11 cellular contexts compared by ENCODE assay signal in the genomic region with DNA sequence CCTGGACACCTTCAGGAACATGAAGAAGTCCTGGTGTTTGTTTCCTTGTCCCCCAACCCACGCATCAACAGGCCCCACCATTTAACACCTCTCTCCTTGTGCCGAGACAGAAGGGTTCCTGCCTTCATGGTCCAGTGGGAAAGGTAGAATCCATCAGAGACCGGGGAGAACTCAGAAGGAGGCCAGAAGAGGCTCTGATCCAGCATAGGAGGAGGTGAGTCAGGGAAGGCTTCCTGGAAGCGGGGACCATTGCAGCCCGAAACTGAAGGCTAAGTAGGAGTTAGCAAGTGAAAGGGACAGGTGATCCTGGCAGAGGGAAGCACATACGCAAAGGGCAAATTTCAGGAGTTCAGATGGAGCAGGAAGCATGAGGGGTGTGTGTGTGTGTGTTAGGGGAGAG. TPM values are rescaled to one million over a fixed set of nuclear protein-coding genes. Genes with fewer than 3 reads are reported as not detected.
A peak's percentile ranks its signal among the peaks of the same experiment; 100 is the strongest.
DNase-seq lines count a peak whose midpoint lies in the region; ATAC-seq, FAIRE-seq and TF ChIP-seq lines count a peak whose summit lies in the region.
"Had no signal": no experiment of that assay in that cellular context is flagged by ENCODE, and none has a peak within 500 bp of the region (broad histone marks: within the 10 kb centered on the region; RNA-seq: fewer than 3 reads in every experiment).

No MANE protein-coding gene starts in this region.

- H3K27ac ChIP-seq in KOPT-K1 (ENCODE audit: low read depth, low read length, poor library complexity, severe bottlenecking) (peak overlapping the region; percentile 80), K562 (ENCODE audit: extremely low read depth, low read depth, low read length) (no peak overlapping the region; the same call in 2 of the 3 replicates), spleen (peak overlapping the region; percentile 71 to 94 (median 86))
- H3K27ac ChIP-seq: A549, ascending aorta had no signal

- no peak for TF ChIP-seq RAD21 in K562 (CRISPR knock-in tag; conservative IDR thresholded peaks at IDR 0.05 in 1 of 2, IDR thresholded peaks at IDR 0.05 in 1 of 2)

- H3K9me1 ChIP-seq in K562 (ENCODE audit: control insufficient read depth, insufficient read depth, low read length), result no peaks in the 10 kb centered on the region

- ATAC-seq in K562 (no peak), HG02885 (IDR thresholded peaks at IDR 0.05; ENCODE audit: poor library complexity, unreplicated experiment) (no peak), GM21786 (IDR thresholded peaks at IDR 0.05; ENCODE audit: unreplicated experiment) (no peak)
- ATAC-seq: A549 had no signal

- H3K79me2 ChIP-seq in K562 (ENCODE audit: control insufficient read depth, insufficient read depth, low read length), result peaks cover 17% of the 10 kb centered on the region

- peak; percentile 30 for DNase-seq in activated CD4-positive, alpha-beta T cell treated with anti-CD3 and anti-CD28 coated beads for 48 hours
- DNase-seq in activated CD4-positive, alpha-beta T cell treated with anti-CD3 and anti-CD28 coated beads for 4 hours, result no peak
- DNase-seq in K562 (ENCODE audit: extremely low read depth in 1 of 4, low spot score in 3 of 4) (no peak), spleen (no peak), NCI-H526 treated with DMSO at 0.1 percent for 48 hours (lab: John Stamatoyannopoulos, UW) (no peak)
- DNase-seq: midbrain had no signal

- CTCF ChIA-PET in K562 (lab: Yijun Ruan, JAX; ENCODE audit: low intra/inter-chr PET ratio), result no interaction called here

- no peak for TF ChIP-seq EP300 in K562 (IDR thresholded peaks at IDR 0.05; ENCODE audit: low read length)

- TF ChIP-seq POLR2A in K562 (conservative IDR thresholded peaks at IDR 0.05) (no peak), spleen (IDR thresholded peaks at IDR 0.05) (no peak)

- FAIRE-seq in K562 (lab: Jason Lieb, UNC), result no peak
- FAIRE-seq: A549 had no signal

- H3K9ac ChIP-seq in K562 (ENCODE audit: insufficient read depth in 1 of 2, low read depth in 2 of 2, low read length in 2 of 2), result peak overlapping the region in 1 of 2 experiments; percentile 78; a peak in 1 of 4 replicates

- in situ Hi-C loops in K562 (cut with MboI), result no loop called here

- H3K27me3 ChIP-seq in K562 (ENCODE audit: control insufficient read depth in 2 of 2, insufficient read depth in 2 of 2, low read length in 2 of 2) (no peaks in the 10 kb centered on the region), spleen (replicated peaks in 1 of 7) (no peaks in the 10 kb centered on the region)
- H3K27me3 ChIP-seq: ascending aorta had no signal

- H2AFZ ChIP-seq in K562 (ENCODE audit: low read depth, low read length), result no peak overlapping the region; the same call in 1 of the 2 replicates

- H3K4me3 ChIP-seq in K562, result no peak overlapping the region
- H3K4me3 ChIP-seq in spleen, result peak overlapping the region; percentile 16 to 75 (median 47)
- H3K4me3 ChIP-seq: A549, ascending aorta had no signal

- H4K20me1 ChIP-seq in K562 (replicated peaks; ENCODE audit: control insufficient read depth, insufficient read depth, low read length), result no peaks in the 10 kb centered on the region

- intact Hi-C loops in K562 (cut with micrococcal nuclease) (no loop called here), spleen (cut with DNase I; ENCODE audit: low total_unique reads) (loop anchor here (10.0 kb wide), 1 partner anchor 64 kb away; a partner anchor contains a TSS)

- H3K9me3 ChIP-seq in KOPT-K1 (ENCODE audit: insufficient read depth, low read length, poor library complexity, severe bottlenecking) (no peaks in the 10 kb centered on the region), K562 (replicated peaks; ENCODE audit: control insufficient read depth, insufficient read depth, low read depth, low read length) (no peaks in the 10 kb centered on the region), spleen (no peaks in the 10 kb centered on the region)
- H3K9me3 ChIP-seq: A549, ascending aorta had no signal

- no TSS peak for BruUV-seq in K562 (replicated peaks; lab: Mats Ljungman, UMichigan)

- H3K36me3 ChIP-seq in KOPT-K1 (ENCODE audit: insufficient read depth, low read length) (peaks cover 24% of the 10 kb centered on the region; the same call in 1 of the 2 replicates), K562 (ENCODE audit: control insufficient read depth, insufficient read depth, low read length) (no peaks in the 10 kb centered on the region), spleen (peaks cover 0 to 28% (median 14%) of the 10 kb centered on the region in 6 donors)
- H3K36me3 ChIP-seq: ascending aorta had no signal

- TF ChIP-seq CTCF in K562 (IDR thresholded peaks at IDR 0.05 in 2 of 3, conservative IDR thresholded peaks at IDR 0.05 in 1 of 3; ENCODE audit: insufficient read depth in 2 of 3, low read depth in 1 of 3, low read length in 3 of 3) (no peak), spleen (IDR thresholded peaks at IDR 0.05 in 8 of 11, conservative IDR thresholded peaks at IDR 0.05 in 3 of 11) (no peak)

- peaks cover 8 to 31% of the 10 kb centered on the region in 2 experiments; a peak in 4 of 5 replicates for H3K4me1 ChIP-seq in K562 (replicated peaks in 1 of 2; ENCODE audit: control insufficient read depth in 2 of 2, insufficient read depth in 2 of 2, low read length in 2 of 2)
- H3K4me1 ChIP-seq in spleen, result peaks cover 9 to 70% (median 41%) of the 10 kb centered on the region in 6 donors
- H3K4me1 ChIP-seq: ascending aorta had no signal

- WGBS in K562 (ENCODE audit: insufficient coverage, low coverage, missing lambda C conversion rate), result 60% methylated on average over 5 of the region's 6 CpGs
- 38 to 55% (median 41%) methylated on average over 6 of the region's 6 CpGs for WGBS in spleen, 5 donors

- H3K4me2 ChIP-seq in K562 (ENCODE audit: insufficient read depth, low read length), result no peak overlapping the region
- H3K4me2 ChIP-seq: A549 had no signal

- POLR2A ChIA-PET in K562 (lab: Yijun Ruan, JAX), result interaction anchor here (0.6 kb wide), 1 partner anchor 11 kb away, joined by 4 read pairs; no protein-coding TSS in a partner anchor

RNA-seq across cellular contexts. Expression of a gene that starts 0.5 kb away (rescaled TPM):
- total RNA-seq in K562 (2011; cell fraction: chromatin; rRNA removed; ENCODE audit: low replicate concordance), result 3.1 and 13.6 TPM in 2 replicates
- total RNA-seq in K562 (2011; cell fraction: nucleolus; rRNA removed), result 13.3 and 15.5 TPM in 2 replicates
- total RNA-seq in K562 (2011; cell fraction: nucleoplasm; rRNA removed), result 8.9 and 10.7 TPM in 2 replicates
- total RNA-seq in K562 (2014; rRNA removed) (28.6 and 33.1 TPM in 2 replicates), K562 (2014; rRNA removed; fragmentation: Illumina TruSeq; extraction: Trizol) (12.0 and 21.3 TPM in 2 replicates), K562 (2015; rRNA removed; fragmentation: Illumina TruSeq; extraction: Trizol) (27.8 TPM in 2 replicates), K562 (2021) (39.5 and 42.2 TPM in 2 replicates), spleen (100 to 1,000 TPM in 5 of 7 donors, 10 to 100 TPM in 2; 69.3 to 180 (median 107) TPM)
- polyA plus RNA-seq in K562 (2011; rRNA removed) (24.2 and 25.2 TPM in 2 replicates), K562 (2014; fragmentation: Illumina TruSeq; extraction: Trizol) (21.4 and 22.2 TPM in 2 replicates), K562 (2014; fragmentation: Nextera tagmentation; extraction: Ambion mirVana) (10 to 100 TPM in 1 of 2 experiments, 1 to 10 TPM in 1; 6.5 to 10.8 TPM), K562 (2014; rRNA removed) (29.7 and 31.1 TPM in 2 replicates), spleen (100 to 1,000 TPM; 111 to 119 (median 112) TPM)
- 24.7 and 48.2 TPM in 2 replicates for polyA plus RNA-seq in K562 (2011; cell fraction: cytosol; rRNA removed)
- 13.6 and 14.4 TPM in 2 replicates for polyA plus RNA-seq in K562 (2011; cell fraction: nucleus; rRNA removed)
- polyA plus RNA-seq in K562 (2012), result 15.9 and 42.8 TPM in 2 replicates
- polyA minus RNA-seq in K562 (2011; rRNA and poly(A)+ RNA removed), result 8.3 and 11.0 TPM in 2 replicates
- 18.0 and 18.9 TPM in 2 replicates for polyA minus RNA-seq in K562 (2011; cell fraction: cytosol; rRNA and poly(A)+ RNA removed)
- 4.7 and 5.1 TPM in 2 replicates for polyA minus RNA-seq in K562 (2011; cell fraction: nucleus; rRNA and poly(A)+ RNA removed)

RNA-seq across cellular contexts. Expression of a gene that starts 5.6 kb away (rescaled TPM):
- 30.5 and 66.0 TPM in 2 replicates for total RNA-seq in K562 (2011; cell fraction: chromatin; rRNA removed; ENCODE audit: low replicate concordance)
- 39.2 and 46.7 TPM in 2 replicates for total RNA-seq in K562 (2011; cell fraction: nucleolus; rRNA removed)
- total RNA-seq in K562 (2011; cell fraction: nucleoplasm; rRNA removed), result 28.3 and 42.4 TPM in 2 replicates
- total RNA-seq in K562 (2014; rRNA removed) (30.1 and 45.1 TPM in 2 replicates), K562 (2014; rRNA removed; fragmentation: Illumina TruSeq; extraction: Trizol) (2.3 and 2.8 TPM in 2 replicates), K562 (2015; rRNA removed; fragmentation: Illumina TruSeq; extraction: Trizol) (7.0 and 9.3 TPM in 2 replicates), K562 (2021) (112 and 113 TPM in 2 replicates), spleen (10 to 100 TPM; 33.1 to 45.1 (median 40.3) TPM)
- polyA plus RNA-seq in K562 (2011; rRNA removed) (2.4 and 4.9 TPM in 2 replicates), K562 (2014; fragmentation: Illumina TruSeq; extraction: Trizol) (9.3 and 36.7 TPM in 2 replicates), K562 (2014; fragmentation: Nextera tagmentation; extraction: Ambion mirVana) (under 1 TPM; 0.06 to 0.08 TPM), K562 (2014; rRNA removed) (24.6 and 29.2 TPM in 2 replicates), spleen (10 to 100 TPM in 1 of 3 donors, 1 to 10 TPM in 2; 4.8 to 18.8 (median 5.8) TPM)
- polyA plus RNA-seq in K562 (2011; cell fraction: cytosol; rRNA removed), result 3.4 and 9.5 TPM in 2 replicates
- polyA plus RNA-seq in K562 (2011; cell fraction: nucleus; rRNA removed), result 22.5 and 41.1 TPM in 2 replicates
- 39.6 and 39.8 TPM in 2 replicates for polyA plus RNA-seq in K562 (2012)
- polyA minus RNA-seq in K562 (2011; rRNA and poly(A)+ RNA removed), result 5.8 and 8.6 TPM in 2 replicates
- polyA minus RNA-seq in K562 (2011; cell fraction: cytosol; rRNA and poly(A)+ RNA removed), result 41.5 and 55.1 TPM in 2 replicates
- polyA minus RNA-seq in K562 (2011; cell fraction: nucleus; rRNA and poly(A)+ RNA removed), result 14.7 and 15.3 TPM in 2 replicates

RNA-seq across cellular contexts. Expression of a gene that starts 23.1 kb away (rescaled TPM):
- 10.6 and 53.0 TPM in 2 replicates for total RNA-seq in K562 (2011; cell fraction: chromatin; rRNA removed; ENCODE audit: low replicate concordance)
- 44.7 and 46.7 TPM in 2 replicates for total RNA-seq in K562 (2011; cell fraction: nucleolus; rRNA removed)
- 24.2 and 28.0 TPM in 2 replicates for total RNA-seq in K562 (2011; cell fraction: nucleoplasm; rRNA removed)
- 47.0 and 59.4 TPM in 2 replicates for total RNA-seq in K562 (2014; rRNA removed)
- total RNA-seq in K562 (2014; rRNA removed; fragmentation: Illumina TruSeq; extraction: Trizol), result 9.7 and 15.9 TPM in 2 replicates
- 28.9 and 29.7 TPM in 2 replicates for total RNA-seq in K562 (2015; rRNA removed; fragmentation: Illumina TruSeq; extraction: Trizol)
- total RNA-seq in K562 (2021), result 34.8 and 36.8 TPM in 2 replicates
- 22.3 and 33.3 TPM in 2 replicates for polyA plus RNA-seq in K562 (2011; rRNA removed)
- polyA plus RNA-seq in K562 (2011; cell fraction: cytosol; rRNA removed), result 47.1 and 82.4 TPM in 2 replicates
- 33.5 and 61.9 TPM in 2 replicates for polyA plus RNA-seq in K562 (2011; cell fraction: nucleus; rRNA removed)
- polyA plus RNA-seq in K562 (2012), result 27.6 and 42.2 TPM in 2 replicates
- polyA plus RNA-seq in K562 (2014; fragmentation: Illumina TruSeq; extraction: Trizol), result 47.2 and 55.3 TPM in 2 replicates
- 1 to 10 TPM; 2.5 to 5.8 TPM for polyA plus RNA-seq in K562 (2014; fragmentation: Nextera tagmentation; extraction: Ambion mirVana)
- polyA plus RNA-seq in K562 (2014; rRNA removed), result 49.2 and 49.8 TPM in 2 replicates
- 4.9 and 9.2 TPM in 2 replicates for polyA minus RNA-seq in K562 (2011; rRNA and poly(A)+ RNA removed)
- polyA minus RNA-seq in K562 (2011; cell fraction: cytosol; rRNA and poly(A)+ RNA removed), result 14.3 and 14.5 TPM in 2 replicates
- 5.3 and 9.6 TPM in 2 replicates for polyA minus RNA-seq in K562 (2011; cell fraction: nucleus; rRNA and poly(A)+ RNA removed)
- total RNA-seq in spleen, result 10 to 100 TPM in 6 of 7 donors, 1 to 10 TPM in 1; 9.1 to 28.1 (median 11.2) TPM
- 10 to 100 TPM; 16.1 to 27.9 (median 19.8) TPM for polyA plus RNA-seq in spleen

RNA-seq across cellular contexts. Expression of a gene that starts 29.3 kb away (rescaled TPM):
- 4.3 and 14.7 TPM in 2 replicates for total RNA-seq in K562 (2011; cell fraction: chromatin; rRNA removed; ENCODE audit: low replicate concordance)
- total RNA-seq in K562 (2011; cell fraction: nucleolus; rRNA removed), result 8.3 and 10.8 TPM in 2 replicates
- 5.3 and 6.4 TPM in 2 replicates for total RNA-seq in K562 (2011; cell fraction: nucleoplasm; rRNA removed)
- total RNA-seq in K562 (2014; rRNA removed), result 2.7 and 3.0 TPM in 2 replicates
- 0.64 and 0.69 TPM in 2 replicates for total RNA-seq in K562 (2014; rRNA removed; fragmentation: Illumina TruSeq; extraction: Trizol)
- 2.7 and 2.9 TPM in 2 replicates for total RNA-seq in K562 (2015; rRNA removed; fragmentation: Illumina TruSeq; extraction: Trizol)
- 3.3 and 5.8 TPM in 2 replicates for total RNA-seq in K562 (2021)
- polyA plus RNA-seq in K562 (2011; rRNA removed), result 2.2 and 3.2 TPM in 2 replicates
- 2.2 and 3.4 TPM in 2 replicates for polyA plus RNA-seq in K562 (2011; cell fraction: cytosol; rRNA removed)
- polyA plus RNA-seq in K562 (2011; cell fraction: nucleus; rRNA removed), result 9.0 and 17.2 TPM in 2 replicates
- polyA plus RNA-seq in K562 (2012), result 3.3 and 8.0 TPM in 2 replicates
- polyA plus RNA-seq in K562 (2014; fragmentation: Illumina TruSeq; extraction: Trizol), result 1.5 and 1.9 TPM in 2 replicates
- under 1 TPM; 0.24 to 0.56 TPM for polyA plus RNA-seq in K562 (2014; fragmentation: Nextera tagmentation; extraction: Ambion mirVana)
- 4.5 and 5.1 TPM in 2 replicates for polyA plus RNA-seq in K562 (2014; rRNA removed)
- 0.18 and 0.39 TPM in 2 replicates for polyA minus RNA-seq in K562 (2011; rRNA and poly(A)+ RNA removed)
- 1.0 and 2.0 TPM in 2 replicates for polyA minus RNA-seq in K562 (2011; cell fraction: cytosol; rRNA and poly(A)+ RNA removed)
- 1.1 and 1.3 TPM in 2 replicates for polyA minus RNA-seq in K562 (2011; cell fraction: nucleus; rRNA and poly(A)+ RNA removed)
- total RNA-seq in spleen, result 1 to 10 TPM; 2.7 to 7.0 (median 3.2) TPM
- polyA plus RNA-seq in spleen, result 10 to 100 TPM; 11.6 to 24.1 (median 19.7) TPM
- total RNA-seq: ascending aorta had no signal

RNA-seq across cellular contexts. Expression of a gene that starts 41.4 kb away (rescaled TPM):
- total RNA-seq in K562 (2011; cell fraction: chromatin; rRNA removed; ENCODE audit: low replicate concordance), result 364 and 893 TPM in 2 replicates
- total RNA-seq in K562 (2011; cell fraction: nucleolus; rRNA removed), result 386 and 391 TPM in 2 replicates
- total RNA-seq in K562 (2011; cell fraction: nucleoplasm; rRNA removed), result 314 and 336 TPM in 2 replicates
- 132 and 147 TPM in 2 replicates for total RNA-seq in K562 (2014; rRNA removed)
- total RNA-seq in K562 (2014; rRNA removed; fragmentation: Illumina TruSeq; extraction: Trizol), result 56.6 and 57.5 TPM in 2 replicates
- total RNA-seq in K562 (2015; rRNA removed; fragmentation: Illumina TruSeq; extraction: Trizol), result 85.0 and 85.9 TPM in 2 replicates
- 123 and 144 TPM in 2 replicates for total RNA-seq in K562 (2021)
- 51.9 and 75.4 TPM in 2 replicates for polyA plus RNA-seq in K562 (2011; rRNA removed)
- 57.5 and 76.1 TPM in 2 replicates for polyA plus RNA-seq in K562 (2011; cell fraction: cytosol; rRNA removed)
- 548 and 794 TPM in 2 replicates for polyA plus RNA-seq in K562 (2011; cell fraction: nucleus; rRNA removed)
- 111 and 155 TPM in 2 replicates for polyA plus RNA-seq in K562 (2012)
- polyA plus RNA-seq in K562 (2014; fragmentation: Illumina TruSeq; extraction: Trizol), result 125 and 126 TPM in 2 replicates
- polyA plus RNA-seq in K562 (2014; fragmentation: Nextera tagmentation; extraction: Ambion mirVana), result 10 to 100 TPM; 15.0 to 19.9 TPM
- 174 and 182 TPM in 2 replicates for polyA plus RNA-seq in K562 (2014; rRNA removed)
- polyA minus RNA-seq in K562 (2011; rRNA and poly(A)+ RNA removed), result 14.0 and 30.4 TPM in 2 replicates
- 50.7 and 53.3 TPM in 2 replicates for polyA minus RNA-seq in K562 (2011; cell fraction: cytosol; rRNA and poly(A)+ RNA removed)
- 55.5 and 67.1 TPM in 2 replicates for polyA minus RNA-seq in K562 (2011; cell fraction: nucleus; rRNA and poly(A)+ RNA removed)
- 100 to 1,000 TPM; 208 to 299 (median 246) TPM for total RNA-seq in spleen
- 100 to 1,000 TPM; 159 to 422 (median 257) TPM for polyA plus RNA-seq in spleen
